In the genomic region with DNA sequence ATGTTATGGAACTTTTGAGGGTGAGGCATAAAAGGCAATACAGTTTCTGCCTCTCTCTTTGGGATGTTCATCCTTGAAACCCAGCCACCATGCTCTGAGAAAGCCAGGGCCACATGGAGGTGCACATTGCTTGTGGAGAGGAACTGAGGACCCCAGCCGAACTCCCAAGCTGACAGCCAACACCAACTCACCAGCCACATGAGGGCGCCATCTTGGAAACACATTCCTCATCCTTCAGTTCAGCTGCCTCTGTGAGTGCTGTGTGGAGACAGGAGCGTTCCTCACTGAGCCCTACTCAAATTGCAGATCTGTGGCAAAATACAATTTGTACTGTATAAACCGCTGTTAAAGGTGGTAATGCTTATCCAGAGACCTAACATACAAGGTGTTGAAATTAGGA, we compare ENCODE assay signal across 27 cellular contexts.
DNase-seq lines count a peak whose midpoint lies in the region; ATAC-seq and TF ChIP-seq lines count a peak whose summit lies in the region.
"Had no signal": no experiment of that assay in that cellular context is flagged by ENCODE, and none has a peak within 500 bp of the region (broad histone marks: within the 10 kb centered on the region; RNA-seq: fewer than 3 reads in every experiment).

No MANE protein-coding gene starts in this region.

- H3K36me3 Mint-ChIP-seq in HFFc6 (ENCODE audit: low read depth), result peaks cover 15% of the 10 kb centered on the region
- H3K36me3 Mint-ChIP-seq: CD8-positive, alpha-beta T cell; natural killer cell treated with Interleukin-12 subunit alpha and Interleukin-12 subunit beta and Interleukin-15 and Interleukin-18, amount 100 ng/mL, for 72 hours; stimulated activated memory B cell treated with anti-CD40 and anti-IgM and Interleukin-4, amounts not matched to agents 10 μg/mL and 1 μg/mL and 100 μg/mL, for 72 hours had no signal

- no peak overlapping the region for H3K27ac ChIP-seq in WERI-Rb-1
- H3K27ac ChIP-seq in gastrocnemius medialis, result no peak overlapping the region
- H3K27ac ChIP-seq: 22Rv1, Peyer's patch, suprapubic skin had no signal

- ATAC-seq in gastrocnemius medialis, result no peak
- ATAC-seq: CD8-positive, alpha-beta T cell; esophagus mucosa; GM12878; natural killer cell treated with Interleukin-12 subunit alpha and Interleukin-12 subunit beta and Interleukin-15 and Interleukin-18, amount 100 ng/mL, for 72 hours; stimulated activated memory B cell treated with anti-CD40 and anti-IgM and Interleukin-4, amounts not matched to agents 10 μg/mL and 1 μg/mL and 100 μg/mL, for 72 hours had no signal

- peak; percentile 33; the same call in 1 of the 2 replicates for TF ChIP-seq CTCF in HFFc6 (IDR thresholded peaks at IDR 0.05)
- peak; percentile 56 for TF ChIP-seq CTCF in WERI-Rb-1 (IDR thresholded peaks at IDR 0.05; ENCODE audit: low read depth, low read length)
- no peak for TF ChIP-seq CTCF in gastrocnemius medialis (IDR thresholded peaks at IDR 0.05 in 4 of 5, conservative IDR thresholded peaks at IDR 0.05 in 1 of 5)
- no peak for TF ChIP-seq CTCF in GM20000 (IDR thresholded peaks at IDR 0.05; ENCODE audit: extremely low read depth, missing control alignments)

- peaks cover 2% of the 10 kb centered on the region for H3K27me3 Mint-ChIP-seq in HFFc6 (ENCODE audit: insufficient read depth)
- H3K27me3 Mint-ChIP-seq: activated T-cell treated with anti-CD3 and anti-CD28 coated beads, Interleukin-2, amount 50 U/mL, for 24 hours; natural killer cell treated with Interleukin-12 subunit alpha and Interleukin-12 subunit beta and Interleukin-15 and Interleukin-18, amount 100 ng/mL, for 72 hours; stimulated activated memory B cell treated with anti-CD40 and anti-IgM and Interleukin-4, amounts not matched to agents 10 μg/mL and 1 μg/mL and 100 μg/mL, for 72 hours had no signal

- H3K4me3 ChIP-seq in WERI-Rb-1 (ENCODE audit: low read depth, low read length) (no peak overlapping the region), gastrocnemius medialis (no peak overlapping the region)
- H3K4me3 ChIP-seq: GM12878, Peyer's patch, suprapubic skin had no signal

- H3K36me3 ChIP-seq in WERI-Rb-1 (no peaks in the 10 kb centered on the region), gastrocnemius medialis (no peaks in the 10 kb centered on the region)
- H3K36me3 ChIP-seq: Peyer's patch, suprapubic skin had no signal

- H3K9me3 ChIP-seq in WERI-Rb-1 (ENCODE audit: severe bottlenecking), result no peaks in the 10 kb centered on the region
- no peaks in the 10 kb centered on the region for H3K9me3 ChIP-seq in gastrocnemius medialis
- H3K9me3 ChIP-seq: Peyer's patch, suprapubic skin had no signal

- H3K4me1 Mint-ChIP-seq in HFFc6 (ENCODE audit: low read depth), result no peaks in the 10 kb centered on the region
- H3K4me1 Mint-ChIP-seq: stimulated activated memory B cell treated with anti-CD40 and anti-IgM and Interleukin-4, amounts not matched to agents 10 μg/mL and 1 μg/mL and 100 μg/mL, for 72 hours had no signal

- in situ Hi-C loops in gastrocnemius medialis (cut with MboI; ENCODE audit: low sequenced_read_pairs in 4 of 4), result no loop called here

- DNase-seq in DMS 273 (lab: John Stamatoyannopoulos, UW; ENCODE audit: unreplicated experiment) (peak; percentile 13), DMS 273 treated with DMSO at 0.1 percent for 48 hours (lab: John Stamatoyannopoulos, UW) (no peak), HFFc6 (no peak), WERI-Rb-1 (peak; percentile 25), iPS-NIHi7 (ENCODE audit: extremely low spot score) (peak; percentile 33), gastrocnemius medialis (no peak), GM20000 (ENCODE audit: low spot score) (no peak), C1 segment of cervical spinal cord (lab: John Stamatoyannopoulos, UW) (no peak)
- DNase-seq: activated CD4-positive, alpha-beta T cell treated with anti-CD3 and anti-CD28 coated beads for 4 hours; activated T-cell treated with anti-CD3 and anti-CD28 coated beads, Interleukin-2, amount 50 U/mL, for 24 hours; CD8-positive, alpha-beta T cell; effector memory CD4-positive, alpha-beta T cell; hypothalamus; islet precursor cell; KG1; NCI-H187 treated with DMSO at 0.1 percent for 48 hours; NCI-H345; NK-92 treated with Interleukin-12 subunit alpha and Interleukin-12 subunit beta, amount 100 ng/mL, for 24 hours; Peyer's patch; retina; stimulated activated CD4-positive, alpha-beta T cell treated with anti-CD3 and anti-CD28 coated beads, Interleukin-4, amount 100 ng/mL, for 1 hour had no signal

- no peak overlapping the region for H3K27ac Mint-ChIP-seq in HFFc6
- H3K27ac Mint-ChIP-seq: activated T-cell treated with anti-CD3 and anti-CD28 coated beads, Interleukin-2, amount 50 U/mL, for 24 hours; CD8-positive, alpha-beta T cell; natural killer cell treated with Interleukin-12 subunit alpha and Interleukin-12 subunit beta and Interleukin-15 and Interleukin-18, amount 100 ng/mL, for 72 hours; stimulated activated memory B cell treated with anti-CD40 and anti-IgM and Interleukin-4, amounts not matched to agents 10 μg/mL and 1 μg/mL and 100 μg/mL, for 72 hours had no signal

- H3K4me1 ChIP-seq in gastrocnemius medialis, result no peaks in the 10 kb centered on the region
- H3K4me1 ChIP-seq: Peyer's patch, suprapubic skin had no signal

- H3K4me3 Mint-ChIP-seq in HFFc6, result no peak overlapping the region
- H3K4me3 Mint-ChIP-seq: activated T-cell treated with anti-CD3 and anti-CD28 coated beads, Interleukin-2, amount 50 U/mL, for 24 hours; CD8-positive, alpha-beta T cell; natural killer cell treated with Interleukin-12 subunit alpha and Interleukin-12 subunit beta and Interleukin-15 and Interleukin-18, amount 100 ng/mL, for 72 hours; stimulated activated memory B cell treated with anti-CD40 and anti-IgM and Interleukin-4, amounts not matched to agents 10 μg/mL and 1 μg/mL and 100 μg/mL, for 72 hours had no signal

- TF ChIP-seq POLR2A in gastrocnemius medialis (IDR thresholded peaks at IDR 0.05), result no peak

- intact Hi-C loops in gastrocnemius medialis (cut with DNase I; ENCODE audit: low total_unique reads), result no loop called here

- H3K9me3 Mint-ChIP-seq in HFFc6, result no peaks in the 10 kb centered on the region
- H3K9me3 Mint-ChIP-seq: activated T-cell treated with anti-CD3 and anti-CD28 coated beads, Interleukin-2, amount 50 U/mL, for 24 hours; CD8-positive, alpha-beta T cell; natural killer cell treated with Interleukin-12 subunit alpha and Interleukin-12 subunit beta and Interleukin-15 and Interleukin-18, amount 100 ng/mL, for 72 hours; stimulated activated memory B cell treated with anti-CD40 and anti-IgM and Interleukin-4, amounts not matched to agents 10 μg/mL and 1 μg/mL and 100 μg/mL, for 72 hours had no signal

- H3K27me3 ChIP-seq in WERI-Rb-1 (ENCODE audit: insufficient read depth, low read depth, severe bottlenecking), result no peaks in the 10 kb centered on the region
- no peaks in the 10 kb centered on the region for H3K27me3 ChIP-seq in gastrocnemius medialis
- H3K27me3 ChIP-seq: Peyer's patch, suprapubic skin had no signal

Comparison
In these comparisons a context has a peak if more than half of its experiments do, and no peak if none do; other contexts are left out.
1. DNase-seq: peak in DMS 273 (single experiment), WERI-Rb-1 (single experiment) and iPS-NIHi7 (single experiment); none in DMS 273 treated with DMSO at 0.1 percent for 48 hours (single experiment), HFFc6 (single experiment), gastrocnemius medialis (0 of 2), GM20000 (single experiment) and C1 segment of cervical spinal cord (0 of 14).
2. CTCF ChIP-seq: peak in HFFc6 (single experiment) and WERI-Rb-1 (single experiment); none in gastrocnemius medialis (0 of 5) and GM20000 (single experiment).